ENCODE assay signal across 16 cellular contexts in genomic region chr2:230589025-230589424, GRCh38.
A peak's percentile ranks its signal among the peaks of the same experiment; 100 is the strongest.
DNase-seq lines count a peak whose midpoint lies in the region; ATAC-seq and TF ChIP-seq lines count a peak whose summit lies in the region.
"Had no signal": no experiment of that assay in that cellular context is flagged by ENCODE, and none has a peak within 500 bp of the region (broad histone marks: within the 10 kb centered on the region; RNA-seq: fewer than 3 reads in every experiment).

No MANE protein-coding gene starts in this region.

- no peaks in the 10 kb centered on the region for H3K27me3 Mint-ChIP-seq in natural killer cell treated with Interleukin-12 subunit alpha and Interleukin-12 subunit beta and Interleukin-15 and Interleukin-18, amount 100 ng/mL, for 72 hours
- no peaks in the 10 kb centered on the region for H3K27me3 Mint-ChIP-seq in natural killer cell (ENCODE audit: low read depth in 2 of 2)
- no peaks in the 10 kb centered on the region for H3K27me3 Mint-ChIP-seq in stimulated activated naive B cell treated with anti-CD40 and anti-IgM and Interleukin-4, amounts not matched to agents 10 μg/mL and 1 μg/mL and 100 μg/mL, for 72 hours
- H3K27me3 Mint-ChIP-seq: activated CD4-positive, alpha-beta memory T cell treated with anti-CD3 and anti-CD28 coated beads, Interleukin-2, amount 10 ng/mL, durations not matched to agents 7 days and 5 days; CD8-positive, alpha-beta memory T cell had no signal

- no peak for DNase-seq in natural killer cell treated with Interleukin-12 subunit alpha and Interleukin-12 subunit beta and Interleukin-15 and Interleukin-18, amount 100 ng/mL, for 72 hours (ENCODE audit: low spot score)
- DNase-seq in natural killer cell, result no peak
- DNase-seq in stimulated activated naive B cell treated with anti-CD40 and anti-IgM and Interleukin-4, amounts not matched to agents 10 μg/mL and 1 μg/mL and 100 μg/mL, for 72 hours, result no peak
- DNase-seq in activated effector memory CD4-positive, alpha-beta T cell treated with Interleukin-2 at 50 U/mL for 16 hours, result no peak
- no peak for DNase-seq in NCI-H748 treated with DMSO at 0.1 percent for 48 hours (lab: John Stamatoyannopoulos, UW)
- no peak for DNase-seq in OCI-M2 (lab: John Stamatoyannopoulos, UW; ENCODE audit: unreplicated experiment)
- DNase-seq: 8988T; aorta; CD8-positive, alpha-beta memory T cell; GM23248; head of caudate nucleus; stimulated activated naive CD4-positive, alpha-beta T cell; uterus had no signal

- intact Hi-C loops in natural killer cell (cut with micrococcal nuclease), result no loop called here

- ATAC-seq in natural killer cell treated with Interleukin-12 subunit alpha and Interleukin-12 subunit beta and Interleukin-15 and Interleukin-18, amount 100 ng/mL, for 72 hours, result no peak
- ATAC-seq in natural killer cell (no peak), HG02588 (IDR thresholded peaks at IDR 0.05; ENCODE audit: unreplicated experiment) (peak; percentile 3), HG03354 (IDR thresholded peaks at IDR 0.05; ENCODE audit: poor library complexity, severe bottlenecking, unreplicated experiment) (peak; percentile 2)
- peak; percentile 12 to 20 for ATAC-seq in stimulated activated naive B cell treated with anti-CD40 and anti-IgM and Interleukin-4, amounts not matched to agents 10 μg/mL and 1 μg/mL and 100 μg/mL, for 72 hours (replicated peaks)

- no peak overlapping the region for H3K4me3 Mint-ChIP-seq in natural killer cell treated with Interleukin-12 subunit alpha and Interleukin-12 subunit beta and Interleukin-15 and Interleukin-18, amount 100 ng/mL, for 72 hours
- no peak overlapping the region for H3K4me3 Mint-ChIP-seq in natural killer cell
- peak overlapping the region; percentile 21 to 30 for H3K4me3 Mint-ChIP-seq in stimulated activated naive B cell treated with anti-CD40 and anti-IgM and Interleukin-4, amounts not matched to agents 10 μg/mL and 1 μg/mL and 100 μg/mL, for 72 hours
- H3K4me3 Mint-ChIP-seq: activated CD4-positive, alpha-beta memory T cell treated with anti-CD3 and anti-CD28 coated beads, Interleukin-2, amount 10 ng/mL, durations not matched to agents 7 days and 5 days had no signal

- H3K4me1 Mint-ChIP-seq in natural killer cell treated with Interleukin-12 subunit alpha and Interleukin-12 subunit beta and Interleukin-15 and Interleukin-18, amount 100 ng/mL, for 72 hours (ENCODE audit: low read depth in 2 of 2), result peaks cover 34 to 48% of the 10 kb centered on the region in 2 donors
- peaks cover 36 to 44% of the 10 kb centered on the region in 2 donors for H3K4me1 Mint-ChIP-seq in natural killer cell
- peaks cover 55 to 87% of the 10 kb centered on the region in 2 donors for H3K4me1 Mint-ChIP-seq in stimulated activated naive B cell treated with anti-CD40 and anti-IgM and Interleukin-4, amounts not matched to agents 10 μg/mL and 1 μg/mL and 100 μg/mL, for 72 hours

- peaks cover 8% of the 10 kb centered on the region for H3K36me3 Mint-ChIP-seq in natural killer cell treated with Interleukin-12 subunit alpha and Interleukin-12 subunit beta and Interleukin-15 and Interleukin-18, amount 100 ng/mL, for 72 hours
- peaks cover 8% of the 10 kb centered on the region for H3K36me3 Mint-ChIP-seq in natural killer cell
- H3K36me3 Mint-ChIP-seq in stimulated activated naive B cell treated with anti-CD40 and anti-IgM and Interleukin-4, amounts not matched to agents 10 μg/mL and 1 μg/mL and 100 μg/mL, for 72 hours, result peaks cover 3 to 13% of the 10 kb centered on the region in 2 donors

- H3K27ac Mint-ChIP-seq in natural killer cell treated with Interleukin-12 subunit alpha and Interleukin-12 subunit beta and Interleukin-15 and Interleukin-18, amount 100 ng/mL, for 72 hours, result peak overlapping the region; percentile 77 to 91
- H3K27ac Mint-ChIP-seq in natural killer cell, result no peak overlapping the region
- peak overlapping the region; percentile 47 for H3K27ac Mint-ChIP-seq in stimulated activated naive B cell treated with anti-CD40 and anti-IgM and Interleukin-4, amounts not matched to agents 10 μg/mL and 1 μg/mL and 100 μg/mL, for 72 hours
- H3K27ac Mint-ChIP-seq: activated CD4-positive, alpha-beta memory T cell treated with anti-CD3 and anti-CD28 coated beads, Interleukin-2, amount 10 ng/mL, durations not matched to agents 7 days and 5 days had no signal

- no peak for TF ChIP-seq CTCF in natural killer cell (IDR thresholded peaks at IDR 0.05)

- peaks cover 6% of the 10 kb centered on the region for H3K9me3 Mint-ChIP-seq in natural killer cell treated with Interleukin-12 subunit alpha and Interleukin-12 subunit beta and Interleukin-15 and Interleukin-18, amount 100 ng/mL, for 72 hours
- H3K9me3 Mint-ChIP-seq in natural killer cell, result no peaks in the 10 kb centered on the region
- H3K9me3 Mint-ChIP-seq in stimulated activated naive B cell treated with anti-CD40 and anti-IgM and Interleukin-4, amounts not matched to agents 10 μg/mL and 1 μg/mL and 100 μg/mL, for 72 hours, result peaks cover 4 to 12% of the 10 kb centered on the region in 2 donors
- H3K9me3 Mint-ChIP-seq: CD8-positive, alpha-beta memory T cell had no signal

Comparison
In these comparisons a context has a peak if more than half of its experiments do, and no peak if none do; other contexts are left out.
1. H3K27ac Mint-ChIP-seq: peak in natural killer cell treated with Interleukin-12 subunit alpha and Interleukin-12 subunit beta and Interleukin-15 and Interleukin-18, amount 100 ng/mL, for 72 hours (2 of 2) and stimulated activated naive B cell treated with anti-CD40 and anti-IgM and Interleukin-4, amounts not matched to agents 10 μg/mL and 1 μg/mL and 100 μg/mL, for 72 hours (single experiment); none in natural killer cell (0 of 2).
2. ATAC-seq: peak in HG02588 (single experiment), HG03354 (single experiment) and stimulated activated naive B cell treated with anti-CD40 and anti-IgM and Interleukin-4, amounts not matched to agents 10 μg/mL and 1 μg/mL and 100 μg/mL, for 72 hours (2 of 2); none in natural killer cell treated with Interleukin-12 subunit alpha and Interleukin-12 subunit beta and Interleukin-15 and Interleukin-18, amount 100 ng/mL, for 72 hours (0 of 2) and natural killer cell (0 of 3).
3. H3K4me3 Mint-ChIP-seq: peak in stimulated activated naive B cell treated with anti-CD40 and anti-IgM and Interleukin-4, amounts not matched to agents 10 μg/mL and 1 μg/mL and 100 μg/mL, for 72 hours (2 of 2); none in natural killer cell treated with Interleukin-12 subunit alpha and Interleukin-12 subunit beta and Interleukin-15 and Interleukin-18, amount 100 ng/mL, for 72 hours (single experiment) and natural killer cell (single experiment).